29 cellular contexts compared by ENCODE assay signal in the genomic region with DNA sequence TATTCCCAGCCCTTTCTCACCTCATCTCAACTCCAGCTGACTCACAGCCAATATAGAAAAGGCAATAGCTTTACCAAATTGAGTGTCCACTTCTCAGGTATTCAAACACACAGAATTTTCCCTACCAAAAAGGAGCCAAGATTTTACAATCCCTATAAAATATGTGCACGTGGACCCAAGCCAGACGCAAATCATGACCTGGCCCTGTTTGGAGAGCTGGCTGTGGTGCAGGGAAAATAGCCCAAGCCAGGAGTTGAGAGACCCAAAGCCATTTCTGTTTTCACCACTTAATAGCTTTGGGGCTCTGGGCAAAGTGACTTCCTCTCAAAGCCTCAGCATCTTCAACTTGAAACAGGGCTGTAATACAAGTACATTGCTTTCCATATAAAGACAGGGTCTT.
"Had no signal": no experiment of that assay in that cellular context is flagged by ENCODE, and none has a peak within 500 bp of the region (broad histone marks: within the 10 kb centered on the region; RNA-seq: fewer than 3 reads in every experiment).

No MANE protein-coding gene starts in this region.

- H3K36me3 ChIP-seq: cardiac muscle cell, WERI-Rb-1 had no signal

- DNase-seq: activated CD4-positive, alpha-beta memory T cell treated with anti-CD3 and anti-CD28 coated beads, Interleukin-2, amount 10 ng/mL, durations not matched to agents 7 days and 5 days; activated CD4-positive, alpha-beta T cell treated with anti-CD3 and anti-CD28 coated beads for 1 hour; activated CD4-positive, alpha-beta T cell treated with anti-CD3 and anti-CD28 coated beads for 48 hours; activated CD4-positive, CD25-positive, alpha-beta regulatory T cell; activated CD8-positive, alpha-beta memory T cell treated with anti-CD3 and anti-CD28 coated beads for 24 hours; activated CD8-positive, alpha-beta memory T cell treated with anti-CD3 and anti-CD28 coated beads, Interleukin-2, amount 10 ng/mL, durations not matched to agents 7 days and 5 days; activated CD8-positive, alpha-beta memory T cell treated with anti-CD3 and anti-CD28 coated beads, Interleukin-2, amount 50 U/mL, for 48 hours; activated effector memory CD4-positive, alpha-beta T cell treated with anti-CD3 and anti-CD28 coated beads, Interleukin-2, amount 50 U/mL, for 16 hours; activated naive CD4-positive, alpha-beta T cell; activated naive CD4-positive, alpha-beta T cell treated with anti-CD3 and anti-CD28 coated beads, Interleukin-2, amount 50 U/mL, for 16 hours; activated naive CD8-positive, alpha-beta T cell treated with anti-CD3 and anti-CD28 coated beads for 36 hours; activated T-cell treated with anti-CD3 and anti-CD28 coated beads, Interleukin-2, amount 50 U/mL, for 1 hour; activated T-cell treated with anti-CD3 and anti-CD28 coated beads, Interleukin-2, amount 50 U/mL, for 72 hours; amniotic stem cell; Karpas-422; NCI-H1105 treated with DMSO at 0.1 percent for 48 hours; NCI-H1436; NCI-H1694; NCI-H1930; NCI-H345; NCI-H524 treated with DMSO at 0.1 percent for 48 hours; Right ventricle myocardium superior; SW 1271; T-helper 1 cell; T-helper 2 cell; T-helper 9 cell; WERI-Rb-1 had no signal

- H3K4me3 ChIP-seq: cardiac muscle cell, coronary artery had no signal

- H3K27ac ChIP-seq: cardiac muscle cell, coronary artery, WERI-Rb-1 had no signal
